9 cellular contexts compared by ENCODE assay signal in the genomic region with DNA sequence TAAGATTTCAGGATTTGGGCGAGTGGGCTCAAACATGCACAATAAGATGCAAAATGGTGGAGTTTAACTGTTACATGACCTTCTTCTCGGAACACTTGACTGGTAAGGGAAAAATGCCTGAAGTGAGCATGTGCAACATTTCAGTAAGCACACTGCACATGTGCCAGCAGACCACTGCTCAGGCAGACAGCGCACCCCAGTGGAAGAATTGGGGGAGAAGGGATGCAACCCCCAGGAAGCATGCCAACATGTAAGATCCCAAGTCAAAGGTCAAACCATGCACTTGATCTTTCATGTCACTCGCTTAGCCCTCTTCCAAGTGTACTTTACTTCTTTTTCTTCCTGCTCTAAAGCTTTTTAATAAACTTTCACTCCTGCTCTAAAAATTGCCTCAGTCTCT.
DNase-seq lines count a peak whose midpoint lies in the region; ATAC-seq and TF ChIP-seq lines count a peak whose summit lies in the region.
"Had no signal": no experiment of that assay in that cellular context is flagged by ENCODE, and none has a peak within 500 bp of the region (broad histone marks: within the 10 kb centered on the region; RNA-seq: fewer than 3 reads in every experiment).

No MANE protein-coding gene starts in this region.

- TF ChIP-seq CTCF in GM13977 (IDR thresholded peaks at IDR 0.05; ENCODE audit: extremely low read depth, insufficient read depth, missing control alignments) (peak; percentile 64), nephron progenitor cell (IDR thresholded peaks at IDR 0.05) (peak; percentile 54)

- H3K27ac Mint-ChIP-seq in nephron progenitor cell: no peak overlapping the region

- in situ Hi-C loops in GM13977 (cut with MboI; ENCODE audit: low pct_unique_long_range_greater_than_20kb, low sequenced_read_pairs, unreplicated experiment): no loop called here

- intact Hi-C loops in left ventricle myocardium superior (cut with micrococcal nuclease): no loop called here

- H3K9me3 Mint-ChIP-seq in nephron progenitor cell: peaks cover 24% of the 10 kb centered on the region

- ATAC-seq in HG03521 (IDR thresholded peaks at IDR 0.05; ENCODE audit: unreplicated experiment) (peak; percentile 63), left ventricle myocardium superior (no peak)
- ATAC-seq: body of pancreas had no signal

- H3K27me3 Mint-ChIP-seq in nephron progenitor cell (ENCODE audit: low read depth, poor library complexity): peaks cover 3% of the 10 kb centered on the region

- no peak overlapping the region for H3K4me3 Mint-ChIP-seq in nephron progenitor cell

- peaks cover 32% of the 10 kb centered on the region for H3K4me1 Mint-ChIP-seq in nephron progenitor cell

- peaks cover 7% of the 10 kb centered on the region for H3K36me3 Mint-ChIP-seq in nephron progenitor cell (ENCODE audit: low read depth)

- DNase-seq in A172 (ENCODE audit: low spot score) (peak; percentile 2), GM13977 (ENCODE audit: low spot score) (peak; percentile 45), SW480 (ENCODE audit: low spot score) (peak; percentile 12), nephron progenitor cell (peak; percentile 62), activated gamma-delta T cell (lab: John Stamatoyannopoulos, UW) (no peak), left ventricle myocardium superior (no peak), AG20443 (ENCODE audit: low spot score) (no peak)

Comparison
In these comparisons a context has a peak if more than half of its experiments do, and no peak if none do; other contexts are left out.
1. DNase-seq: peak in A172 (single experiment), GM13977 (single experiment), SW480 (single experiment) and nephron progenitor cell (single experiment); none in activated gamma-delta T cell (single experiment), left ventricle myocardium superior (single experiment) and AG20443 (single experiment).